Comparison of ENCODE assay signal across 8 cellular contexts in the genomic region with DNA sequence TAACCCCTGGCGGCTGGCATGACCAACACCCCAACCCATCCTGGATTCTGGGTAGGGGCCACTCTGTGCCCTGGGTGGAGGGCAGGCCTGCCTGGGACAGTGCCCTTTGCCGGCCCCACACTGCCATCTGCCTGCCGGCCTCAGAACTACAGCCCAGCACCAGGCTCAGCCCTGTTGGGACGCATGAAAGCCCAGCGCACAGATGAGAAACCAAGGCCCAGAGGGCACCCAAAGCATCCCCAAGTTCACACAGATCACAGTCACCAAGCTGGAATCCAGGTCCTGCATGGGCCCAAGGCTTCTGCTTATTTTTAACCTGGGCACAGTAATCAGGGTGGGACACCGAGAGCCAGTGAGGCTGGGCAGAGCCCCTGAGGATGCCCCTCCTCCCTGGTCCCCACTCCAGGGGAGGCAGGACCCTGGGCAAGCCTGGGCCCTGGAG. TPM values are rescaled to one million over a fixed set of nuclear protein-coding genes. Genes with fewer than 3 reads are reported as not detected.
DNase-seq lines count a peak whose midpoint lies in the region; ATAC-seq and TF ChIP-seq lines count a peak whose summit lies in the region.

No MANE protein-coding gene starts in this region.

- H3K4me3 ChIP-seq in fibroblast of the aortic adventitia (ENCODE audit: low read depth, low read length) = no peak overlapping the region
- no peak overlapping the region for H3K4me3 ChIP-seq in thoracic aorta

- no peaks in the 10 kb centered on the region for H3K27me3 Mint-ChIP-seq in activated T-helper 1 cell treated with anti-CD3 and anti-CD28 coated beads, Interleukin-12 subunit alpha, Interleukin-12 subunit beta, Interleukin-2, Interleukin-4 antibody, amounts not matched to agents 30 ng/mL and 10 ng/mL and 1 ng/mL, durations not matched to agents 14 hours and 24 hours and 36 hours (ENCODE audit: insufficient read depth)

- H3K27me3 ChIP-seq in thoracic aorta (replicated peaks; ENCODE audit: insufficient read depth) = no peaks in the 10 kb centered on the region

- DNase-seq in NCI-H1105 (lab: John Stamatoyannopoulos, UW) = peak; percentile 6
- DNase-seq in NCI-H1105 treated with DMSO at 0.1 percent for 48 hours (lab: John Stamatoyannopoulos, UW) = no peak
- peak; percentile 1 for DNase-seq in OCI-M2 (lab: John Stamatoyannopoulos, UW; ENCODE audit: unreplicated experiment)
- peak; percentile 52 for DNase-seq in activated T-helper 1 cell treated with anti-CD3 and anti-CD28 coated beads, Interleukin-12 subunit alpha, Interleukin-12 subunit beta, Interleukin-2, Interleukin-4 antibody, amounts not matched to agents 30 ng/mL and 10 ng/mL and 1 ng/mL, durations not matched to agents 14 hours and 24 hours and 36 hours (ENCODE audit: low spot score)
- DNase-seq in fibroblast of the aortic adventitia (ENCODE audit: low read depth) = peak; percentile 51
- peak; percentile 24 for DNase-seq in occipital lobe (lab: John Stamatoyannopoulos, UW)
- no peak for DNase-seq in thoracic aorta (ENCODE audit: low spot score)

- H3K36me3 Mint-ChIP-seq in activated T-helper 1 cell treated with anti-CD3 and anti-CD28 coated beads, Interleukin-12 subunit alpha, Interleukin-12 subunit beta, Interleukin-2, Interleukin-4 antibody, amounts not matched to agents 30 ng/mL and 10 ng/mL and 1 ng/mL, durations not matched to agents 14 hours and 24 hours and 36 hours (ENCODE audit: low read depth) = peaks cover 19% of the 10 kb centered on the region

- ATAC-seq in HG02678 (IDR thresholded peaks at IDR 0.05; ENCODE audit: unreplicated experiment) (peak; percentile 73), thoracic aorta (ENCODE audit: insufficient number of reproducible peaks, low FRiP score, low read depth) (peak; percentile 49)

- peaks cover 24% of the 10 kb centered on the region for H3K36me3 ChIP-seq in thoracic aorta

- no peak overlapping the region for H3K4me3 Mint-ChIP-seq in activated T-helper 1 cell treated with anti-CD3 and anti-CD28 coated beads, Interleukin-12 subunit alpha, Interleukin-12 subunit beta, Interleukin-2, Interleukin-4 antibody, amounts not matched to agents 30 ng/mL and 10 ng/mL and 1 ng/mL, durations not matched to agents 14 hours and 24 hours and 36 hours

- TF ChIP-seq CTCF in fibroblast of the aortic adventitia (IDR thresholded peaks at IDR 0.05; ENCODE audit: insufficient read depth, low read length) = peak; percentile 96
- peak; percentile 93 for TF ChIP-seq CTCF in thoracic aorta (IDR thresholded peaks at IDR 0.05)

- no peaks in the 10 kb centered on the region for H3K4me1 Mint-ChIP-seq in activated T-helper 1 cell treated with anti-CD3 and anti-CD28 coated beads, Interleukin-12 subunit alpha, Interleukin-12 subunit beta, Interleukin-2, Interleukin-4 antibody, amounts not matched to agents 30 ng/mL and 10 ng/mL and 1 ng/mL, durations not matched to agents 14 hours and 24 hours and 36 hours (ENCODE audit: low read depth)

- intact Hi-C loops in activated T-helper 1 cell treated with anti-CD3 and anti-CD28 coated beads, Interleukin-12 subunit alpha, Interleukin-12 subunit beta, Interleukin-2, Interleukin-4 antibody, amounts not matched to agents 30 ng/mL and 10 ng/mL and 1 ng/mL, durations not matched to agents 14 hours and 24 hours and 36 hours (cut with micrococcal nuclease) = loop anchor here (1.0 to 5.0 kb wide), 3 partner anchors 159 to 446 kb away; no protein-coding TSS in a partner anchor

- peaks cover 19% of the 10 kb centered on the region for H3K9me3 Mint-ChIP-seq in activated T-helper 1 cell treated with anti-CD3 and anti-CD28 coated beads, Interleukin-12 subunit alpha, Interleukin-12 subunit beta, Interleukin-2, Interleukin-4 antibody, amounts not matched to agents 30 ng/mL and 10 ng/mL and 1 ng/mL, durations not matched to agents 14 hours and 24 hours and 36 hours

- H3K27ac ChIP-seq in thoracic aorta = no peak overlapping the region

- peaks cover 0 to 12% of the 10 kb centered on the region in 2 donors for H3K4me1 ChIP-seq in thoracic aorta (ENCODE audit: control insufficient read depth in 1 of 2, low read depth in 2 of 2)

- no peak overlapping the region for H3K27ac Mint-ChIP-seq in activated T-helper 1 cell treated with anti-CD3 and anti-CD28 coated beads, Interleukin-12 subunit alpha, Interleukin-12 subunit beta, Interleukin-2, Interleukin-4 antibody, amounts not matched to agents 30 ng/mL and 10 ng/mL and 1 ng/mL, durations not matched to agents 14 hours and 24 hours and 36 hours

- H3K9me3 ChIP-seq in thoracic aorta = peaks cover 6% of the 10 kb centered on the region

RNA-seq across cellular contexts. Expression of a gene that starts 26.2 kb away (rescaled TPM):
- total RNA-seq in activated T-helper 1 cell treated with anti-CD3 and anti-CD28 coated beads, Interleukin-12 subunit alpha, Interleukin-12 subunit beta, Interleukin-2, Interleukin-4 antibody, amounts not matched to agents 30 ng/mL and 10 ng/mL and 1 ng/mL, durations not matched to agents 14 hours and 24 hours and 36 hours = not detected in 2 replicates
- total RNA-seq in fibroblast of the aortic adventitia (ENCODE audit: low replicate concordance) = 0.45 and 1.1 TPM in 2 replicates
- total RNA-seq in occipital lobe = 5.9 TPM
- 1 to 10 TPM; 2.0 to 6.5 TPM for total RNA-seq in thoracic aorta

Comparison
In these comparisons a context has a peak if more than half of its experiments do, and no peak if none do; other contexts are left out.
1. DNase-seq: peak in NCI-H1105 (single experiment), OCI-M2 (single experiment), activated T-helper 1 cell treated with anti-CD3 and anti-CD28 coated beads, Interleukin-12 subunit alpha, Interleukin-12 subunit beta, Interleukin-2, Interleukin-4 antibody, amounts not matched to agents 30 ng/mL and 10 ng/mL and 1 ng/mL, durations not matched to agents 14 hours and 24 hours and 36 hours (single experiment), fibroblast of the aortic adventitia (single experiment) and occipital lobe (single experiment); none in NCI-H1105 treated with DMSO at 0.1 percent for 48 hours (single experiment) and thoracic aorta (single experiment).